1 cellular context compared by ENCODE assay signal in genomic region chr3:73510298-73510697, GRCh38.
TF ChIP-seq lines count a peak whose summit lies in the region.

No MANE protein-coding gene starts in this region.

TF ChIP-seq in IMR-90, 13 proteins besides CTCF, POLR2A, EP300 and RAD21:
- no peak for TF ChIP-seq ELK1 (IDR thresholded peaks at IDR 0.05; ENCODE audit: borderline replicate concordance, low read depth, low read length)
- no peak for TF ChIP-seq NFE2L2 (IDR thresholded peaks at IDR 0.05; ENCODE audit: low read depth, low read length)
- TF ChIP-seq MAFK (IDR thresholded peaks at IDR 0.05; ENCODE audit: low read depth, low read length): no peak
- TF ChIP-seq RFX5 (IDR thresholded peaks at IDR 0.05; ENCODE audit: low read depth, low read length): no peak
- TF ChIP-seq CEBPB (IDR thresholded peaks at IDR 0.05; ENCODE audit: low read depth, low read length): no peak
- TF ChIP-seq MAZ (IDR thresholded peaks at IDR 0.05; ENCODE audit: borderline replicate concordance, low read depth, low read length): no peak
- no peak for TF ChIP-seq RCOR1 (IDR thresholded peaks at IDR 0.05; ENCODE audit: insufficient replicate concordance, low read length)
- no peak for TF ChIP-seq CHD1 (IDR thresholded peaks at IDR 0.05; ENCODE audit: low read depth, low read length)
- no peak for TF ChIP-seq BHLHE40 (IDR thresholded peaks at IDR 0.05; ENCODE audit: low read depth, low read length)
- no peak for TF ChIP-seq MXI1 (IDR thresholded peaks at IDR 0.05; ENCODE audit: borderline replicate concordance, low read depth, low read length)
- no peak for TF ChIP-seq USF2 (IDR thresholded peaks at IDR 0.05; ENCODE audit: low read depth, low read length)
- no peak for TF ChIP-seq FOS (IDR thresholded peaks at IDR 0.05; ENCODE audit: low read depth, low read length)
- no peak for TF ChIP-seq SMC3 (IDR thresholded peaks at IDR 0.05; ENCODE audit: low read depth, low read length)
